ENCODE assay signal across 26 cellular contexts in genomic region chr10:8705415-8705814, GRCh38.
"Had no signal": no experiment of that assay in that cellular context is flagged by ENCODE, and none has a peak within 500 bp of the region (broad histone marks: within the 10 kb centered on the region; RNA-seq: fewer than 3 reads in every experiment).

No MANE protein-coding gene starts in this region.

- H3K4me3 Mint-ChIP-seq: immature natural killer cell; memory B cell; natural killer cell; stimulated activated naive B cell treated with anti-CD40 and anti-IgM and Interleukin-4, amounts not matched to agents 10 μg/mL and 1 μg/mL and 100 μg/mL, for 72 hours; stimulated activated naive CD8-positive, alpha-beta T cell treated with anti-CD3 and anti-CD28 coated beads, Interleukin-15, Interleukin-2, amounts not matched to agents 100 ng/mL and 50 ng/mL, for 24 hours had no signal

- ATAC-seq: left ventricle myocardium superior; lower lobe of right lung; natural killer cell; psoas muscle; right cardiac atrium; stimulated activated naive B cell treated with anti-CD40 and anti-IgM and Interleukin-4, amounts not matched to agents 10 μg/mL and 1 μg/mL and 100 μg/mL, for 72 hours; upper lobe of right lung had no signal

- H3K4me1 Mint-ChIP-seq: immature natural killer cell; memory B cell; natural killer cell; stimulated activated naive B cell treated with anti-CD40 and anti-IgM and Interleukin-4, amounts not matched to agents 10 μg/mL and 1 μg/mL and 100 μg/mL, for 72 hours had no signal

- H3K4me3 ChIP-seq: dorsolateral prefrontal cortex, esophagus squamous epithelium, lower lobe of right lung, ovary, psoas muscle, sigmoid colon, skin epidermis, spleen, transverse colon, upper lobe of right lung, uterus had no signal

- DNase-seq: dorsolateral prefrontal cortex; effector CD4-positive, alpha-beta T cell; esophagus squamous epithelium; hypothalamus; immature natural killer cell; islet precursor cell; left ventricle myocardium superior; lower lobe of right lung; natural killer cell; occipital lobe; ovary; posterior cingulate gyrus; psoas muscle; right cardiac atrium; sigmoid colon; spleen; stimulated activated CD4-positive, alpha-beta T cell treated with anti-CD3 and anti-CD28 coated beads, Interleukin-2, amount 100 ng/mL, for 48 hours; stimulated activated naive B cell treated with anti-CD40 and anti-IgM and Interleukin-4, amounts not matched to agents 10 μg/mL and 1 μg/mL and 100 μg/mL, for 72 hours; transverse colon; upper lobe of right lung; uterus had no signal

- H3K4me1 ChIP-seq: lower lobe of right lung, psoas muscle, sigmoid colon, spleen, transverse colon, upper lobe of right lung, uterus had no signal

- H3K36me3 Mint-ChIP-seq: immature natural killer cell; memory B cell; natural killer cell; stimulated activated naive B cell treated with anti-CD40 and anti-IgM and Interleukin-4, amounts not matched to agents 10 μg/mL and 1 μg/mL and 100 μg/mL, for 72 hours had no signal

- H3K27ac ChIP-seq: dorsolateral prefrontal cortex, esophagus squamous epithelium, lower lobe of right lung, ovary, psoas muscle, sigmoid colon, spleen, transverse colon, upper lobe of right lung, uterus had no signal

- FAIRE-seq: colon, frontal cortex had no signal

- H3K27me3 Mint-ChIP-seq: memory B cell had no signal

- H3K36me3 ChIP-seq: esophagus squamous epithelium, lower lobe of right lung, ovary, sigmoid colon, spleen, transverse colon, upper lobe of right lung, uterus had no signal

- H3K9me3 ChIP-seq: esophagus squamous epithelium, lower lobe of right lung, ovary, psoas muscle, sigmoid colon, spleen, transverse colon, upper lobe of right lung, uterus had no signal

- H3K9me3 Mint-ChIP-seq: natural killer cell; stimulated activated naive B cell treated with anti-CD40 and anti-IgM and Interleukin-4, amounts not matched to agents 10 μg/mL and 1 μg/mL and 100 μg/mL, for 72 hours; stimulated activated naive CD8-positive, alpha-beta T cell treated with anti-CD3 and anti-CD28 coated beads, Interleukin-15, Interleukin-2, amounts not matched to agents 100 ng/mL and 50 ng/mL, for 24 hours had no signal

- H3K27me3 ChIP-seq: ovary, sigmoid colon, spleen, transverse colon, upper lobe of right lung, uterus had no signal

- H3K27ac Mint-ChIP-seq: immature natural killer cell; memory B cell; natural killer cell; stimulated activated naive B cell treated with anti-CD40 and anti-IgM and Interleukin-4, amounts not matched to agents 10 μg/mL and 1 μg/mL and 100 μg/mL, for 72 hours; stimulated activated naive CD8-positive, alpha-beta T cell treated with anti-CD3 and anti-CD28 coated beads, Interleukin-15, Interleukin-2, amounts not matched to agents 100 ng/mL and 50 ng/mL, for 24 hours had no signal
